Comparison of ENCODE assay signal across 28 cellular contexts in genomic region chr16:66372078-66372897, GRCh38. TPM values are rescaled to one million over a fixed set of nuclear protein-coding genes. Genes with fewer than 3 reads are reported as not detected.
"Had no signal": no experiment of that assay in that cellular context is flagged by ENCODE, and none has a peak within 500 bp of the region (broad histone marks: within the 10 kb centered on the region; RNA-seq: fewer than 3 reads in every experiment).

No MANE protein-coding gene starts in this region.

- H3K4me3 ChIP-seq: gastroesophageal sphincter, hepatocyte, pancreas, smooth muscle cell, testis, uterus had no signal

- ATAC-seq: gastroesophageal sphincter; left cardiac atrium; naive thymus-derived CD8-positive, alpha-beta T cell; pancreas; psoas muscle had no signal

- H3K27ac ChIP-seq: hepatocyte, pancreas, psoas muscle, testis, uterus had no signal

- H3K4me2 ChIP-seq: hepatocyte, smooth muscle cell had no signal

- H2AFZ ChIP-seq: hepatocyte had no signal

- H3K27me3 ChIP-seq: gastroesophageal sphincter, hepatocyte, pancreas, testis, uterus had no signal

- H3K79me2 ChIP-seq: hepatocyte had no signal

- H3K9me3 Mint-ChIP-seq: activated CD4-positive, alpha-beta memory T cell treated with anti-CD3 and anti-CD28 coated beads, Interleukin-2, amount 10 ng/mL, durations not matched to agents 7 days and 5 days; activated CD4-positive, alpha-beta T cell treated with anti-CD3 and anti-CD28 coated beads, Interleukin-2, amount 10 ng/mL, durations not matched to agents 7 days and 5 days; activated T-cell treated with anti-CD3 and anti-CD28 coated beads, Interleukin-2, amount 50 U/mL, for 24 hours; dendritic cell treated with granulocyte-macrophage colony-stimulating factor and Interleukin-4, amounts not matched to agents 40 ng/mL and 50 ng/mL, for 4 days; memory B cell; naive thymus-derived CD8-positive, alpha-beta T cell; neural crest cell; type B pancreatic cell had no signal

- H3K36me3 Mint-ChIP-seq: memory B cell; naive thymus-derived CD8-positive, alpha-beta T cell; type B pancreatic cell had no signal

- DNase-seq: activated CD4-positive, alpha-beta memory T cell treated with anti-CD3 and anti-CD28 coated beads, Interleukin-2, amount 10 ng/mL, durations not matched to agents 7 days and 5 days; activated CD4-positive, alpha-beta T cell treated with anti-CD3 and anti-CD28 coated beads for 1 hour; activated CD4-positive, alpha-beta T cell treated with anti-CD3 and anti-CD28 coated beads, Interleukin-2, amount 10 ng/mL, durations not matched to agents 7 days and 5 days; activated CD8-positive, alpha-beta memory T cell treated with anti-CD3 and anti-CD28 coated beads, Interleukin-2, amount 50 U/mL, for 48 hours; activated gamma-delta T cell; activated naive CD4-positive, alpha-beta T cell treated with anti-CD3 and anti-CD28 coated beads, Interleukin-2, amount 50 U/mL, for 16 hours; activated T-cell treated with anti-CD3 and anti-CD28 coated beads, Interleukin-2, amount 50 U/mL, for 24 hours; amniotic stem cell; caudate nucleus; left cardiac atrium; naive thymus-derived CD8-positive, alpha-beta T cell; nucleus accumbens; pancreas; psoas muscle; stimulated activated CD4-positive, alpha-beta T cell treated with anti-CD3 and anti-CD28 coated beads, Interleukin-15, amount 100 ng/mL, for 24 hours; stimulated activated CD4-positive, alpha-beta T cell treated with anti-CD3 and anti-CD28 coated beads, Interleukin-2, amount 100 ng/mL, for 24 hours; stimulated activated naive CD4-positive, alpha-beta T cell; T-helper 2 cell; testis; uterus had no signal

- H3K9me3 ChIP-seq: gastroesophageal sphincter, pancreas, psoas muscle, testis, uterus had no signal

- H3K4me1 ChIP-seq: pancreas, psoas muscle, uterus had no signal

- H3K27me3 Mint-ChIP-seq: activated CD4-positive, alpha-beta T cell treated with anti-CD3 and anti-CD28 coated beads, Interleukin-2, amount 10 ng/mL, durations not matched to agents 7 days and 5 days; dendritic cell treated with granulocyte-macrophage colony-stimulating factor and Interleukin-4, amounts not matched to agents 40 ng/mL and 50 ng/mL, for 4 days had no signal

- H3K36me3 ChIP-seq: gastroesophageal sphincter, pancreas, uterus had no signal

- H3K27ac Mint-ChIP-seq: activated CD4-positive, alpha-beta memory T cell treated with anti-CD3 and anti-CD28 coated beads, Interleukin-2, amount 10 ng/mL, durations not matched to agents 7 days and 5 days; activated CD4-positive, alpha-beta T cell treated with anti-CD3 and anti-CD28 coated beads, Interleukin-2, amount 10 ng/mL, durations not matched to agents 7 days and 5 days; activated T-cell treated with anti-CD3 and anti-CD28 coated beads, Interleukin-2, amount 50 U/mL, for 24 hours; dendritic cell treated with granulocyte-macrophage colony-stimulating factor and Interleukin-4, amounts not matched to agents 40 ng/mL and 50 ng/mL, for 4 days; memory B cell; type B pancreatic cell had no signal

- H3K4me3 Mint-ChIP-seq: activated CD4-positive, alpha-beta memory T cell treated with anti-CD3 and anti-CD28 coated beads, Interleukin-2, amount 10 ng/mL, durations not matched to agents 7 days and 5 days; activated CD4-positive, alpha-beta T cell treated with anti-CD3 and anti-CD28 coated beads, Interleukin-2, amount 10 ng/mL, durations not matched to agents 7 days and 5 days; activated T-cell treated with anti-CD3 and anti-CD28 coated beads, Interleukin-2, amount 50 U/mL, for 24 hours; dendritic cell treated with granulocyte-macrophage colony-stimulating factor and Interleukin-4, amounts not matched to agents 40 ng/mL and 50 ng/mL, for 4 days; memory B cell; naive thymus-derived CD8-positive, alpha-beta T cell; neural crest cell; type B pancreatic cell had no signal

RNA-seq across cellular contexts. Expression of gene CDH5, which starts 5.8 kb away (rescaled TPM):
- total RNA-seq: activated CD4-positive, alpha-beta memory T cell treated with anti-CD3 and anti-CD28 coated beads, Interleukin-2, amount 10 ng/mL, durations not matched to agents 7 days and 5 days; activated CD4-positive, alpha-beta T cell treated with anti-CD3 and anti-CD28 coated beads, Interleukin-2, amount 10 ng/mL, durations not matched to agents 7 days and 5 days; chondrocyte; naive thymus-derived CD8-positive, alpha-beta T cell; smooth muscle cell had no signal
- polyA plus RNA-seq: naive thymus-derived CD8-positive, alpha-beta T cell; smooth muscle cell had no signal

RNA-seq across cellular contexts. Expression of gene BEAN1, which starts 54.8 kb away (rescaled TPM):
- total RNA-seq: activated CD4-positive, alpha-beta memory T cell treated with anti-CD3 and anti-CD28 coated beads, Interleukin-2, amount 10 ng/mL, durations not matched to agents 7 days and 5 days; activated CD4-positive, alpha-beta T cell treated with anti-CD3 and anti-CD28 coated beads, Interleukin-2, amount 10 ng/mL, durations not matched to agents 7 days and 5 days; naive thymus-derived CD8-positive, alpha-beta T cell; psoas muscle had no signal
- polyA plus RNA-seq: naive thymus-derived CD8-positive, alpha-beta T cell had no signal
